ENCODE assay signal across 21 cellular contexts in the genomic region with DNA sequence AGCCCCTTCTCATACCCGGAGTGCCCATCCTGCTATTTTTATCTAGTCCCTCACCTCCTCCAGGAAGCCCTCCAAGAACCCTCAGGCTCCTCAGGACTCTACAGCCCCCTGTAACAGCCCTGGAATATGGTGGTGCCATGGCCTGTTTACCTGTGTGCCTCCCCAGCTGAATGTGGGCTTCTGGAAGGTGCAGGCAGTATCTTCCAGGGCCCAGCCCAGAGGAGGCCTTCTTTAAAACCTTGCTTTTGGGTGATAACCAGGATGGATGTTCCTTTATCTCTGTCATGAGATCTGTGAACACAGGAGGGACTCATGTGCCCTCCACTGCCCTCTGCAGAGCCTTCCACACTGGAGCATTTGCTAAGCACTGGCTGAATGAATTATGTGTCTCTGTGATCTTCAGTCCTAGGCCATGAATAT. TPM values are rescaled to one million over a fixed set of nuclear protein-coding genes. Genes with fewer than 3 reads are reported as not detected.
A peak's percentile ranks its signal among the peaks of the same experiment; 100 is the strongest.
DNase-seq lines count a peak whose midpoint lies in the region; ATAC-seq, FAIRE-seq and TF ChIP-seq lines count a peak whose summit lies in the region.
"Had no signal": no experiment of that assay in that cellular context is flagged by ENCODE, and none has a peak within 500 bp of the region (broad histone marks: within the 10 kb centered on the region; RNA-seq: fewer than 3 reads in every experiment).

No MANE protein-coding gene starts in this region.

- ATAC-seq in IMR-90 (ENCODE audit: low read depth), result no peak
- ATAC-seq in K562, result peak; percentile 46
- no peak for ATAC-seq in T-helper 17 cell
- ATAC-seq: HepG2 had no signal

- in situ Hi-C loops in mammary epithelial cell (cut with MboI; ENCODE audit: low sequenced_read_pairs in 2 of 2) (loop anchor here in 1 of 2 donors (25.0 kb wide), 1 partner anchor 195 kb away; no protein-coding TSS in a partner anchor), IMR-90 (cut with MboI; ENCODE audit: low sequenced_read_pairs) (no loop called here), K562 (cut with MboI) (no loop called here)

- H3K27ac Mint-ChIP-seq in MCF 10A (ENCODE audit: low read depth, unreplicated experiment) (peak overlapping the region; percentile 53), neural progenitor cell (peak overlapping the region; percentile 89), T-helper 17 cell (no peak overlapping the region)
- H3K27ac Mint-ChIP-seq: B cell; CD4-positive, alpha-beta memory T cell had no signal

- H3F3A ChIP-seq in neural progenitor cell (ENCODE audit: low read depth) (no peaks in the 10 kb centered on the region), MM.1S (ENCODE audit: insufficient read depth, low read length) (no peaks in the 10 kb centered on the region)

- H4K5ac ChIP-seq in IMR-90 (ENCODE audit: low read depth, low read length), result no peak overlapping the region; the same call in 1 of the 2 replicates

- H3K4me3 Mint-ChIP-seq in MCF 10A (ENCODE audit: unreplicated experiment), result no peak overlapping the region
- H3K4me3 Mint-ChIP-seq in neural progenitor cell, result no peak overlapping the region
- no peak overlapping the region for H3K4me3 Mint-ChIP-seq in T-helper 17 cell
- H3K4me3 Mint-ChIP-seq: B cell; CD4-positive, alpha-beta memory T cell had no signal

- no peaks in the 10 kb centered on the region for H3K36me3 ChIP-seq in mammary epithelial cell (ENCODE audit: insufficient read depth, low read length)
- H3K36me3 ChIP-seq in IMR-90 (ENCODE audit: control insufficient read depth, insufficient read depth, low read length), result no peaks in the 10 kb centered on the region
- no peaks in the 10 kb centered on the region for H3K36me3 ChIP-seq in K562 (ENCODE audit: control insufficient read depth, insufficient read depth, low read length)
- H3K36me3 ChIP-seq in neural progenitor cell, result no peaks in the 10 kb centered on the region
- H3K36me3 ChIP-seq in sigmoid colon, result no peaks in the 10 kb centered on the region
- no peaks in the 10 kb centered on the region for H3K36me3 ChIP-seq in MM.1S (replicated peaks; ENCODE audit: insufficient read depth, low read length)

- H3K4me2 ChIP-seq in mammary epithelial cell (ENCODE audit: insufficient read depth, low read depth, low read length) (no peak overlapping the region), IMR-90 (ENCODE audit: low read depth, low read length) (no peak overlapping the region), K562 (ENCODE audit: insufficient read depth, low read length) (peak overlapping the region; percentile 28; the same call in 1 of the 2 replicates), neural progenitor cell (no peak overlapping the region), MM.1S (ENCODE audit: low read depth, low read length) (no peak overlapping the region)

- TF ChIP-seq EP300 in K562 (IDR thresholded peaks at IDR 0.05; ENCODE audit: low read length) (no peak), sigmoid colon (IDR thresholded peaks at IDR 0.05) (no peak)

- H3K4me1 Mint-ChIP-seq in MCF 10A (ENCODE audit: insufficient read depth, unreplicated experiment) (peaks cover 46% of the 10 kb centered on the region), neural progenitor cell (peaks cover 54% of the 10 kb centered on the region), T-helper 17 cell (peaks cover 6% of the 10 kb centered on the region)
- H3K4me1 Mint-ChIP-seq: B cell had no signal

- H2BK120ac ChIP-seq in IMR-90 (ENCODE audit: low read depth, low read length), result peak overlapping the region; percentile 28

- H3K9me3 ChIP-seq in mammary epithelial cell (replicated peaks; ENCODE audit: insufficient read depth, low read length) (no peaks in the 10 kb centered on the region), IMR-90 (ENCODE audit: control insufficient read depth, insufficient read depth, low read length) (no peaks in the 10 kb centered on the region), K562 (replicated peaks; ENCODE audit: control insufficient read depth, insufficient read depth, low read depth, low read length) (peaks cover 3% of the 10 kb centered on the region; the same call in 1 of the 2 replicates), neural progenitor cell (ENCODE audit: low read depth) (no peaks in the 10 kb centered on the region), T-helper 17 cell (ENCODE audit: control insufficient read depth, low read length, poor library complexity, severe bottlenecking) (no peaks in the 10 kb centered on the region), sigmoid colon (no peaks in the 10 kb centered on the region), MM.1S (replicated peaks; ENCODE audit: insufficient read depth, low read length) (no peaks in the 10 kb centered on the region)

- H4K8ac ChIP-seq in IMR-90 (ENCODE audit: low read depth in 2 of 2, low read length in 2 of 2), result no peak overlapping the region

- no peaks in the 10 kb centered on the region for H3K9me2 ChIP-seq in MM.1S (replicated peaks; ENCODE audit: insufficient read depth, low read length)

- H3K9me3 Mint-ChIP-seq in MCF 10A (ENCODE audit: unreplicated experiment) (no peaks in the 10 kb centered on the region), neural progenitor cell (peaks cover 2% of the 10 kb centered on the region)

- peak overlapping the region; percentile 84; the same call in 1 of the 2 replicates for H2BK20ac ChIP-seq in IMR-90 (ENCODE audit: low read depth, low read length)

- H3K79me2 ChIP-seq in mammary epithelial cell (ENCODE audit: insufficient read depth, low read length) (no peaks in the 10 kb centered on the region), K562 (ENCODE audit: control insufficient read depth, insufficient read depth, low read length) (no peaks in the 10 kb centered on the region), neural progenitor cell (ENCODE audit: low read depth) (no peaks in the 10 kb centered on the region), MM.1S (ENCODE audit: low read length) (no peaks in the 10 kb centered on the region)

- TF ChIP-seq RAD21 in IMR-90 (IDR thresholded peaks at IDR 0.05; ENCODE audit: low read length) (no peak), K562 (CRISPR knock-in tag; conservative IDR thresholded peaks at IDR 0.05 in 1 of 2, IDR thresholded peaks at IDR 0.05 in 1 of 2) (peak in 1 of 2 experiments; percentile 50; a peak in 2 of 4 replicates)

- no peaks in the 10 kb centered on the region for H3K27me3 Mint-ChIP-seq in MCF 10A (ENCODE audit: insufficient read depth, unreplicated experiment)
- H3K27me3 Mint-ChIP-seq in neural progenitor cell (ENCODE audit: insufficient read depth, low read depth), result peaks cover 11% of the 10 kb centered on the region
- peaks cover 34% of the 10 kb centered on the region for H3K27me3 Mint-ChIP-seq in T-helper 17 cell

- dilution Hi-C loops in mammary epithelial cell (cut with HindIII; ENCODE audit: low sequenced_read_pairs), result no loop called here
- dilution Hi-C loops in IMR-90 (cut with HindIII; ENCODE audit: low sequenced_read_pairs, unreplicated experiment), result no loop called here

- intact Hi-C loops in MCF 10A (cut with micrococcal nuclease), result no loop called here
- intact Hi-C loops in mammary epithelial cell (cut with micrococcal nuclease), result no loop called here
- intact Hi-C loops in IMR-90 (cut with micrococcal nuclease), result no loop called here
- intact Hi-C loops in K562 (cut with micrococcal nuclease), result no loop called here
- intact Hi-C loops in sigmoid colon (cut with DNase I), result no loop called here

- H3K18ac ChIP-seq in IMR-90 (ENCODE audit: low read depth, low read length), result peak overlapping the region; percentile 54; the same call in 1 of the 2 replicates

- 100% methylated on average over 1 of the region's 1 CpG for WGBS in mammary epithelial cell (ENCODE audit: low coverage, missing lambda C conversion rate)
- WGBS in IMR-90 (ENCODE audit: extremely low coverage in 2 of 2, insufficient read length in 1 of 2), 2 experiments, result no CpG with 5 or more reads among the region's 1 CpG
- WGBS in K562 (ENCODE audit: insufficient coverage, low coverage, missing lambda C conversion rate), result 53% methylated on average over 1 of the region's 1 CpG
- 81 to 85% methylated on average over 1 of the region's 1 CpG for WGBS in sigmoid colon, 2 donors

- no peak overlapping the region for H2AFZ ChIP-seq in mammary epithelial cell (ENCODE audit: low read depth, low read length)
- H2AFZ ChIP-seq in IMR-90 (replicated peaks; ENCODE audit: low read length, poor library complexity), result no peak overlapping the region
- H2AFZ ChIP-seq in K562 (ENCODE audit: low read depth, low read length), result peak overlapping the region; percentile 50; the same call in 1 of the 2 replicates
- H2AFZ ChIP-seq in neural progenitor cell (replicated peaks), result no peak overlapping the region
- no peak overlapping the region for H2AFZ ChIP-seq in MM.1S (ENCODE audit: low read length)

- TF ChIP-seq CTCF in MCF 10A (IDR thresholded peaks at IDR 0.05; ENCODE audit: unreplicated experiment) (no peak), mammary epithelial cell (conservative IDR thresholded peaks at IDR 0.05 in 1 of 2, IDR thresholded peaks at IDR 0.05 in 1 of 2; ENCODE audit: extremely low read depth in 1 of 2, insufficient read depth in 1 of 2, low read depth in 1 of 2, low read length in 2 of 2) (no peak), IMR-90 (conservative IDR thresholded peaks at IDR 0.05; ENCODE audit: low read depth, low read length) (no peak), K562 (IDR thresholded peaks at IDR 0.05 in 2 of 3, conservative IDR thresholded peaks at IDR 0.05 in 1 of 3; ENCODE audit: insufficient read depth in 2 of 3, low read depth in 1 of 3, low read length in 3 of 3) (peak in 2 of 3 experiments; percentile 19 to 37; a peak in 3 of 6 replicates), neural progenitor cell (IDR thresholded peaks at IDR 0.05) (no peak), sigmoid colon (IDR thresholded peaks at IDR 0.05) (no peak), MM.1S (IDR thresholded peaks at IDR 0.05; ENCODE audit: low read length) (no peak)

- H3K36me3 Mint-ChIP-seq in MCF 10A (ENCODE audit: insufficient read depth, unreplicated experiment) (no peaks in the 10 kb centered on the region), neural progenitor cell (no peaks in the 10 kb centered on the region), T-helper 17 cell (ENCODE audit: low read depth) (peaks cover 2% of the 10 kb centered on the region)
- H3K36me3 Mint-ChIP-seq: CD4-positive, alpha-beta memory T cell had no signal

- no peak overlapping the region for H2BK5ac ChIP-seq in IMR-90 (ENCODE audit: low read depth, low read length, poor library complexity, severe bottlenecking)

- FAIRE-seq in K562 (lab: Jason Lieb, UNC), result peak; percentile 81
- FAIRE-seq: D721Med, HepG2 had no signal

- H2AK5ac ChIP-seq in IMR-90 (ENCODE audit: low read depth, low read length), result peak overlapping the region; percentile 71; the same call in 1 of the 2 replicates

- no peak overlapping the region for H3K14ac ChIP-seq in IMR-90 (replicated peaks; ENCODE audit: low read depth, low read length)

- no peak overlapping the region for H2AK9ac ChIP-seq in IMR-90 (replicated peaks; ENCODE audit: low read depth, low read length, poor library complexity)

- H3K4me3 ChIP-seq in mammary epithelial cell (replicated peaks in 1 of 3; ENCODE audit: insufficient read depth in 1 of 3, low read depth in 2 of 3, low read length in 3 of 3) (no peak overlapping the region), IMR-90 (ENCODE audit: insufficient read depth, low read depth, low read length) (no peak overlapping the region), K562 (no peak overlapping the region), neural progenitor cell (no peak overlapping the region), sigmoid colon (no peak overlapping the region), MM.1S (ENCODE audit: low read length) (no peak overlapping the region)

- peaks cover 45% of the 10 kb centered on the region for H3K9me1 ChIP-seq in IMR-90 (ENCODE audit: insufficient read depth, low read length)
- no peaks in the 10 kb centered on the region for H3K9me1 ChIP-seq in K562 (ENCODE audit: control insufficient read depth, insufficient read depth, low read length)

- TF ChIP-seq POLR2A in IMR-90 (IDR thresholded peaks at IDR 0.05; ENCODE audit: low read depth, low read length) (no peak), K562 (conservative IDR thresholded peaks at IDR 0.05) (no peak), sigmoid colon (IDR thresholded peaks at IDR 0.05) (no peak)

- H3K9ac ChIP-seq in mammary epithelial cell (ENCODE audit: insufficient read depth, low read length) (no peak overlapping the region), IMR-90 (ENCODE audit: low read depth, low read length) (no peak overlapping the region), K562 (ENCODE audit: insufficient read depth in 1 of 2, low read depth in 2 of 2, low read length in 2 of 2) (peak overlapping the region in 1 of 2 experiments; percentile 14; a peak in 1 of 4 replicates), neural progenitor cell (no peak overlapping the region), MM.1S (ENCODE audit: low read length) (no peak overlapping the region)

- H3K56ac ChIP-seq in IMR-90 (ENCODE audit: extremely low read depth, insufficient read depth, low read length), result no peak overlapping the region

- DNase-seq in MCF 10A (ENCODE audit: unreplicated experiment) (no peak), mammary epithelial cell (no peak), IMR-90 (no peak), K562 (ENCODE audit: extremely low read depth in 1 of 4, low spot score in 3 of 4) (peak in 3 of 4 experiments; percentile 29 to 57 (median 48)), neural progenitor cell (ENCODE audit: low spot score) (no peak), T-helper 17 cell (no peak), sigmoid colon (no peak), MM.1S (no peak)
- DNase-seq: 8988T; ACHN; CD4-positive, alpha-beta memory T cell; COR-L47; DMS153; DMS79 treated with DMSO at 0.1 percent for 48 hours; GF-D8; H7; KBM-7 had no signal

- H3K27ac ChIP-seq in mammary epithelial cell (ENCODE audit: insufficient read depth, low read depth, low read length) (no peak overlapping the region), IMR-90 (ENCODE audit: insufficient read depth, low read length) (no peak overlapping the region), K562 (ENCODE audit: extremely low read depth, low read depth, low read length) (peak overlapping the region; percentile 17; the same call in 1 of the 3 replicates), neural progenitor cell (no peak overlapping the region), sigmoid colon (no peak overlapping the region), MM.1S (ENCODE audit: low read length) (no peak overlapping the region)
- H3K27ac ChIP-seq: C4-2B had no signal

- H3K79me1 ChIP-seq in IMR-90 (ENCODE audit: low read depth in 1 of 2, low read length in 2 of 2), result no peaks in the 10 kb centered on the region; a peak in 1 of 4 replicates

- H2BK15ac ChIP-seq in IMR-90 (ENCODE audit: low read depth, low read length), result peak overlapping the region; percentile 25; the same call in 1 of the 3 replicates

- peak overlapping the region; percentile 70; the same call in 1 of the 2 replicates for H4K91ac ChIP-seq in IMR-90 (ENCODE audit: insufficient read depth, low read depth, low read length)

- no peaks in the 10 kb centered on the region for H4K20me1 ChIP-seq in mammary epithelial cell (ENCODE audit: insufficient read depth, low read length)
- no peaks in the 10 kb centered on the region for H4K20me1 ChIP-seq in IMR-90 (ENCODE audit: insufficient read depth, low read length)
- H4K20me1 ChIP-seq in K562 (replicated peaks; ENCODE audit: control insufficient read depth, insufficient read depth, low read length), result no peaks in the 10 kb centered on the region
- H4K20me1 ChIP-seq in neural progenitor cell (ENCODE audit: low read depth), result no peaks in the 10 kb centered on the region
- no peaks in the 10 kb centered on the region for H4K20me1 ChIP-seq in MM.1S (ENCODE audit: insufficient read depth, low read length)

- H3K23ac ChIP-seq in IMR-90 (ENCODE audit: low read depth, low read length), result peak overlapping the region; percentile 42

- no peaks in the 10 kb centered on the region for H3K27me3 ChIP-seq in mammary epithelial cell (ENCODE audit: insufficient read depth, low read length)
- no peaks in the 10 kb centered on the region for H3K27me3 ChIP-seq in IMR-90 (ENCODE audit: control insufficient read depth, insufficient read depth, low read length)
- no peaks in the 10 kb centered on the region for H3K27me3 ChIP-seq in K562 (ENCODE audit: control insufficient read depth in 2 of 2, insufficient read depth in 2 of 2, low read length in 2 of 2)
- H3K27me3 ChIP-seq in neural progenitor cell, result no peaks in the 10 kb centered on the region
- H3K27me3 ChIP-seq in sigmoid colon, result no peaks in the 10 kb centered on the region
- no peaks in the 10 kb centered on the region for H3K27me3 ChIP-seq in MM.1S (replicated peaks; ENCODE audit: insufficient read depth, low read length)

- H3K4me1 ChIP-seq in mammary epithelial cell (ENCODE audit: insufficient read depth, low read length) (peaks cover 44% of the 10 kb centered on the region), IMR-90 (ENCODE audit: control insufficient read depth, insufficient read depth, low read length) (peaks cover 34% of the 10 kb centered on the region), K562 (replicated peaks in 1 of 2; ENCODE audit: control insufficient read depth in 2 of 2, insufficient read depth in 2 of 2, low read length in 2 of 2) (peaks cover 32 to 64% of the 10 kb centered on the region in 2 experiments), neural progenitor cell (peaks cover 8% of the 10 kb centered on the region), sigmoid colon (no peaks in the 10 kb centered on the region), MM.1S (ENCODE audit: low read length) (no peaks in the 10 kb centered on the region; the same call in 1 of the 2 replicates)

- POLR2A ChIA-PET in MCF 10A (lab: Yijun Ruan, JAX), result no interaction called here
- POLR2A ChIA-PET in IMR-90 (lab: Charles Lee; ENCODE audit: unreplicated experiment), result no interaction called here
- POLR2A ChIA-PET in K562 (lab: Yijun Ruan, JAX), result interaction anchor here (0.6 kb wide), 1 partner anchor 366 kb away, joined by 4 read pairs; no protein-coding TSS in a partner anchor

- BruUV-seq in MCF 10A (replicated peaks; lab: Mats Ljungman, UMichigan), result no TSS peak
- no TSS peak for BruUV-seq in mammary epithelial cell (replicated peaks; lab: Mats Ljungman, UMichigan)
- BruUV-seq in IMR-90 (replicated peaks; lab: Mats Ljungman, UMichigan), result no TSS peak
- no TSS peak for BruUV-seq in K562 (replicated peaks; lab: Mats Ljungman, UMichigan)

- CTCF ChIA-PET in MCF 10A (lab: Yijun Ruan, JAX), result interaction anchor here (1.8 kb wide), 1 partner anchor 12 kb away, joined by 6 read pairs; no protein-coding TSS in a partner anchor
- CTCF ChIA-PET in mammary epithelial cell (lab: Charles Lee; ENCODE audit: low non-redundant PET), result no interaction called here
- CTCF ChIA-PET in IMR-90 (lab: Yijun Ruan, JAX), result interaction anchor here (1.3 kb wide), 1 partner anchor 22 kb away, joined by 3 read pairs; no protein-coding TSS in a partner anchor
- CTCF ChIA-PET in K562 (lab: Yijun Ruan, JAX; ENCODE audit: low intra/inter-chr PET ratio), result no interaction called here

- H3K4ac ChIP-seq in IMR-90 (ENCODE audit: low read depth, low read length), result peak overlapping the region; percentile 83

RNA-seq across cellular contexts. Expression of gene MRPS22, which starts 36.7 kb away (rescaled TPM):
- 65.0 and 65.3 TPM in 2 replicates for total RNA-seq in MCF 10A (2022)
- 10 to 100 TPM; 46.3 to 54.3 TPM for total RNA-seq in mammary epithelial cell
- 46.9 TPM for polyA plus RNA-seq in mammary epithelial cell
- polyA minus RNA-seq in mammary epithelial cell, result 12.9 TPM
- 72.4 and 94.4 TPM in 2 replicates for total RNA-seq in IMR-90 (2012; rRNA removed)
- polyA plus RNA-seq in IMR-90 (2012; rRNA removed), result 51.3 and 54.5 TPM in 2 replicates
- 30.7 and 37.9 TPM in 2 replicates for polyA plus RNA-seq in IMR-90 (2012; cell fraction: cytosol; rRNA removed)
- 22.1 and 37.3 TPM in 2 replicates for polyA plus RNA-seq in IMR-90 (2012; cell fraction: nucleus; rRNA removed; ENCODE audit: low replicate concordance)
- 38.6 and 79.2 TPM in 2 replicates for total RNA-seq in K562 (2011; cell fraction: chromatin; rRNA removed; ENCODE audit: low replicate concordance)
- 28.6 and 29.9 TPM in 2 replicates for total RNA-seq in K562 (2011; cell fraction: nucleolus; rRNA removed)
- 45.2 and 53.5 TPM in 2 replicates for total RNA-seq in K562 (2011; cell fraction: nucleoplasm; rRNA removed)
- total RNA-seq in K562 (2014; rRNA removed), result 193 and 237 TPM in 2 replicates
- total RNA-seq in K562 (2014; rRNA removed; fragmentation: Illumina TruSeq; extraction: Trizol), result 202 and 232 TPM in 2 replicates
- 216 and 229 TPM in 2 replicates for total RNA-seq in K562 (2015; rRNA removed; fragmentation: Illumina TruSeq; extraction: Trizol)
- 148 and 159 TPM in 2 replicates for total RNA-seq in K562 (2021)
- polyA plus RNA-seq in K562 (2011; rRNA removed), result 131 and 189 TPM in 2 replicates
- polyA plus RNA-seq in K562 (2011; cell fraction: cytosol; rRNA removed), result 101 TPM in 2 replicates
- 42.1 and 51.3 TPM in 2 replicates for polyA plus RNA-seq in K562 (2011; cell fraction: nucleus; rRNA removed)
- 100 and 122 TPM in 2 replicates for polyA plus RNA-seq in K562 (2012)
- 197 and 219 TPM in 2 replicates for polyA plus RNA-seq in K562 (2014; fragmentation: Illumina TruSeq; extraction: Trizol)
- 100 to 1,000 TPM; 330 to 397 TPM for polyA plus RNA-seq in K562 (2014; fragmentation: Nextera tagmentation; extraction: Ambion mirVana)
- polyA plus RNA-seq in K562 (2014; rRNA removed), result 233 and 261 TPM in 2 replicates
- 157 and 168 TPM in 2 replicates for polyA minus RNA-seq in K562 (2011; rRNA and poly(A)+ RNA removed)
- 36.2 and 63.4 TPM in 2 replicates for polyA minus RNA-seq in K562 (2011; cell fraction: cytosol; rRNA and poly(A)+ RNA removed)
- 37.8 and 82.5 TPM in 2 replicates for polyA minus RNA-seq in K562 (2011; cell fraction: nucleus; rRNA and poly(A)+ RNA removed)
- 54.3 and 85.8 TPM in 2 replicates for total RNA-seq in neural progenitor cell (ENCODE audit: low replicate concordance)
- 10 to 100 TPM; 31.8 to 41.6 TPM for total RNA-seq in T-helper 17 cell
- total RNA-seq in sigmoid colon, result 10 to 100 TPM; 39.2 to 60.7 (median 47.1) TPM
- polyA plus RNA-seq in sigmoid colon, result 10 to 100 TPM; 53.6 to 78.4 (median 56.5) TPM

Comparison
In these comparisons a context has a peak if more than half of its experiments do, and no peak if none do; other contexts are left out.
1. CTCF ChIA-PET loops: an anchor here in MCF 10A (1.8 kb wide) and IMR-90 (1.3 kb wide); none called in mammary epithelial cell and K562.
2. DNase-seq: peak in K562 (3 of 4); none in MCF 10A (single experiment), mammary epithelial cell (single experiment), IMR-90 (single experiment), neural progenitor cell (single experiment), T-helper 17 cell (0 of 3), sigmoid colon (single experiment) and MM.1S (single experiment).
3. CTCF ChIP-seq: peak in K562 (2 of 3); none in MCF 10A (single experiment), mammary epithelial cell (0 of 2), IMR-90 (single experiment), neural progenitor cell (single experiment), sigmoid colon (0 of 4) and MM.1S (single experiment).